29 cellular contexts compared by ENCODE assay signal in the genomic region with DNA sequence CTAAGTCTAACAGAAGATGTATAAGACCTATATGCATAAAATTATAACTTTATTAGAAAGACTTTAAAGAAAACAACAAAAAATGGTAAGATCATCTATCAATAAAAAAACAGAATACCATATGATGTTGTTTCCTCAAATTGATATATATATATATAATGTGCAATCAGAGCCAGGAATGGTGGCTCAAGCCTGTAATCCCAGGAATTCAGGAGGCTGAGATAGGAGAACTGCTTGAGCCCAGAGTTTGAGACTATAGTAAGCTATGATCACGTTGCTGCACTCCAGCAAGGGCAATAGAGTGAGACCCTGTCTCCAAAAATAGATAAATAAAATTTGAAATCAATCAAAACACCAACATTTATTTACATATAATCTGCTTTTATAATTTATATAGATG. TPM values are rescaled to one million over a fixed set of nuclear protein-coding genes. Genes with fewer than 3 reads are reported as not detected.
"Had no signal": no experiment of that assay in that cellular context is flagged by ENCODE, and none has a peak within 500 bp of the region (broad histone marks: within the 10 kb centered on the region; RNA-seq: fewer than 3 reads in every experiment).

No MANE protein-coding gene starts in this region.

- H3K4me1 ChIP-seq: adrenal gland, body of pancreas, gastrocnemius medialis, parathyroid adenoma, psoas muscle, sigmoid colon, tibial nerve had no signal

- FAIRE-seq: islet of Langerhans had no signal

- H3K27ac Mint-ChIP-seq: activated B cell treated with CpG ODN at 0.5 μM for 24 hours; effector memory CD8-positive, alpha-beta T cell; stimulated activated memory B cell treated with anti-CD40 and anti-IgM and Interleukin-4, amounts not matched to agents 10 μg/mL and 1 μg/mL and 100 μg/mL, for 72 hours had no signal

- H3K27ac ChIP-seq: adrenal gland, body of pancreas, coronary artery, gastrocnemius medialis, left lung, lower lobe of right lung, parathyroid adenoma, psoas muscle, sigmoid colon, tibial nerve had no signal

- H3K4me3 Mint-ChIP-seq: activated B cell treated with CpG ODN at 0.5 μM for 24 hours; activated naive CD4-positive, alpha-beta T cell treated with anti-CD3 and anti-CD28 coated beads, Interleukin-2, amount 10 ng/mL, durations not matched to agents 7 days and 5 days; effector memory CD8-positive, alpha-beta T cell; stimulated activated memory B cell treated with anti-CD40 and anti-IgM and Interleukin-4, amounts not matched to agents 10 μg/mL and 1 μg/mL and 100 μg/mL, for 72 hours had no signal

- H3K36me3 ChIP-seq: adrenal gland, gastrocnemius medialis, sigmoid colon had no signal

- H3K9me3 Mint-ChIP-seq: effector memory CD8-positive, alpha-beta T cell; stimulated activated memory B cell treated with anti-CD40 and anti-IgM and Interleukin-4, amounts not matched to agents 10 μg/mL and 1 μg/mL and 100 μg/mL, for 72 hours had no signal

- H3K79me2 ChIP-seq: parathyroid adenoma had no signal

- H3K9me3 ChIP-seq: body of pancreas, gastrocnemius medialis, lower lobe of right lung had no signal

- DNase-seq: activated B cell treated with CpG ODN at 0.5 μM for 24 hours; activated CD4-positive, alpha-beta T cell treated with anti-CD3 and anti-CD28 coated beads for 36 hours; activated CD4-positive, alpha-beta T cell treated with anti-CD3 and anti-CD28 coated beads, Interleukin-2, amount 50 U/mL, for 4 hours; activated gamma-delta T cell; activated naive CD4-positive, alpha-beta T cell treated with anti-CD3 and anti-CD28 coated beads, Interleukin-2, amount 10 ng/mL, durations not matched to agents 7 days and 5 days; activated T-cell treated with anti-CD3 and anti-CD28 coated beads for 4 hours; adrenal gland; aorta; body of pancreas; cerebellar nuclear complex; effector memory CD8-positive, alpha-beta T cell; erythroblast; gastrocnemius medialis; glutamatergic neuron; left lung; lower lobe of right lung; mesenchymal stem cell; nucleus accumbens; psoas muscle; sigmoid colon; small intestine; stimulated activated CD4-positive, alpha-beta T cell treated with anti-CD3 and anti-CD28 coated beads, Interleukin-4, amount 100 ng/mL, for 24 hours; T-helper 2 cell had no signal

- H3K4me3 ChIP-seq: adrenal gland, body of pancreas, coronary artery, gastrocnemius medialis, left lung, lower lobe of right lung, psoas muscle, sigmoid colon, tibial nerve had no signal

- H2AFZ ChIP-seq: parathyroid adenoma had no signal

- H3K27me3 ChIP-seq: adrenal gland, body of pancreas, gastrocnemius medialis, left lung, sigmoid colon, tibial nerve had no signal

- H3K27me3 Mint-ChIP-seq: activated B cell treated with CpG ODN at 0.5 μM for 24 hours; activated CD4-positive, alpha-beta T cell treated with anti-CD3 and anti-CD28 coated beads for 36 hours; activated naive CD4-positive, alpha-beta T cell treated with anti-CD3 and anti-CD28 coated beads, Interleukin-2, amount 10 ng/mL, durations not matched to agents 7 days and 5 days; effector memory CD8-positive, alpha-beta T cell; stimulated activated memory B cell treated with anti-CD40 and anti-IgM and Interleukin-4, amounts not matched to agents 10 μg/mL and 1 μg/mL and 100 μg/mL, for 72 hours had no signal

RNA-seq across cellular contexts. Expression of a gene that starts 19.5 kb away (rescaled TPM):
- polyA plus RNA-seq: neural cell had no signal
